Comparison of ENCODE assay signal across 1 cellular context in genomic region chr2:86623549-86624547, GRCh38.
TF ChIP-seq lines count a peak whose summit lies in the region.

A gene with protein sequence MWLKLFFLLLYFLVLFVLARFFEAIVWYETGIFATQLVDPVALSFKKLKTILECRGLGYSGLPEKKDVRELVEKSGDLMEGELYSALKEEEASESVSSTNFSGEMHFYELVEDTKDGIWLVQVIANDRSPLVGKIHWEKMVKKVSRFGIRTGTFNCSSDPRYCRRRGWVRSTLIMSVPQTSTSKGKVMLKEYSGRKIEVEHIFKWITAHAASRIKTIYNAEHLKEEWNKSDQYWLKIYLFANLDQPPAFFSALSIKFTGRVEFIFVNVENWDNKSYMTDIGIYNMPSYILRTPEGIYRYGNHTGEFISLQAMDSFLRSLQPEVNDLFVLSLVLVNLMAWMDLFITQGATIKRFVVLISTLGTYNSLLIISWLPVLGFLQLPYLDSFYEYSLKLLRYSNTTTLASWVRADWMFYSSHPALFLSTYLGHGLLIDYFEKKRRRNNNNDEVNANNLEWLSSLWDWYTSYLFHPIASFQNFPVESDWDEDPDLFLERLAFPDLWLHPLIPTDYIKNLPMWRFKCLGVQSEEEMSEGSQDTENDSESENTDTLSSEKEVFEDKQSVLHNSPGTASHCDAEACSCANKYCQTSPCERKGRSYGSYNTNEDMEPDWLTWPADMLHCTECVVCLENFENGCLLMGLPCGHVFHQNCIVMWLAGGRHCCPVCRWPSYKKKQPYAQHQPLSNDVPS (minus strand): TSS chr2:86623865. CDS start chr2:86622886, 979 bp downstream.

TF ChIP-seq in K562, 482 proteins besides CTCF, POLR2A, EP300 and RAD21 (continued from another document):
- TF ChIP-seq PTRF (tag; IDR thresholded peaks at IDR 0.05), result no peak
- no peak for TF ChIP-seq SIRT6 (IDR thresholded peaks at IDR 0.05; ENCODE audit: low read depth, low read length)
- no peak for TF ChIP-seq TAF9B (IDR thresholded peaks at IDR 0.05; ENCODE audit: partially characterized antibody)
- no peak for TF ChIP-seq BRD4 (IDR thresholded peaks at IDR 0.05)
- TF ChIP-seq KDM2B (CRISPR knock-in tag; IDR thresholded peaks at IDR 0.05), result 0 out of 2 replicates have a peak, but pooled peaks have one; percentile 67
- no peak for TF ChIP-seq RERE (CRISPR knock-in tag; IDR thresholded peaks at IDR 0.05; ENCODE audit: borderline replicate concordance)
- no peak for TF ChIP-seq COPS2 (conservative IDR thresholded peaks at IDR 0.05)
- no peak for TF ChIP-seq JUN (IDR thresholded peaks at IDR 0.05; ENCODE audit: borderline replicate concordance, low read depth, low read length)
- TF ChIP-seq JUN (CRISPR knock-in tag; IDR thresholded peaks at IDR 0.05; ENCODE audit: borderline replicate concordance), result no peak
- TF ChIP-seq MCM5 (IDR thresholded peaks at IDR 0.05; ENCODE audit: low read depth), result no peak
- TF ChIP-seq DDX20 (tag; IDR thresholded peaks at IDR 0.05; ENCODE audit: low read depth), result no peak
- TF ChIP-seq CBFB (CRISPR knock-in tag; IDR thresholded peaks at IDR 0.05), result no peak
- TF ChIP-seq NR2C2 (CRISPR knock-in tag; IDR thresholded peaks at IDR 0.05), result no peak
- TF ChIP-seq NR2C2 (tag; IDR thresholded peaks at IDR 0.05), result peak; percentile 37
- no peak for TF ChIP-seq E2F5 (CRISPR knock-in tag; IDR thresholded peaks at IDR 0.05)
- TF ChIP-seq NCOA6 (IDR thresholded peaks at IDR 0.05), result no peak
- TF ChIP-seq POLR2H (tag; IDR thresholded peaks at IDR 0.05; ENCODE audit: low read depth), result peak; percentile 61
- TF ChIP-seq VEZF1 (CRISPR knock-in tag; IDR thresholded peaks at IDR 0.05), result peak; percentile 82
- no peak for TF ChIP-seq ZKSCAN3 (CRISPR knock-in tag; IDR thresholded peaks at IDR 0.05)
- no peak for TF ChIP-seq HDGF (IDR thresholded peaks at IDR 0.05)
TF ChIP-seq in K562: peak in this region for 84.
